ENCODE assay signal across 1 cellular context in genomic region chr12:57178213-57178612, GRCh38.
TF ChIP-seq lines count a peak whose summit lies in the region.

No MANE protein-coding gene starts in this region.

TF ChIP-seq in WTC11, 78 proteins besides CTCF, POLR2A, EP300 and RAD21 (continued from another document):
- TF ChIP-seq AFF4 (CRISPR knock-in tag; IDR thresholded peaks at IDR 0.05; ENCODE audit: borderline replicate concordance), result no peak
- no peak for TF ChIP-seq HMGA2 (CRISPR knock-in tag; IDR thresholded peaks at IDR 0.05)
- TF ChIP-seq NFYB (CRISPR knock-in tag; conservative IDR thresholded peaks at IDR 0.05; ENCODE audit: low read depth), result no peak
- no peak for TF ChIP-seq RELA (CRISPR knock-in tag; IDR thresholded peaks at IDR 0.05; ENCODE audit: borderline replicate concordance)
- TF ChIP-seq E2F5 (CRISPR knock-in tag; IDR thresholded peaks at IDR 0.05), result no peak
- TF ChIP-seq USF1 (CRISPR knock-in tag; IDR thresholded peaks at IDR 0.05), result no peak
- TF ChIP-seq JUN (CRISPR knock-in tag; IDR thresholded peaks at IDR 0.05), result no peak
- TF ChIP-seq ZBTB43 (CRISPR knock-in tag; IDR thresholded peaks at IDR 0.05), result no peak
- TF ChIP-seq ZNF671 (CRISPR knock-in tag; IDR thresholded peaks at IDR 0.05), result no peak
- no peak for TF ChIP-seq PRRX2 (CRISPR knock-in tag; IDR thresholded peaks at IDR 0.05)
- TF ChIP-seq, protein P1, sequence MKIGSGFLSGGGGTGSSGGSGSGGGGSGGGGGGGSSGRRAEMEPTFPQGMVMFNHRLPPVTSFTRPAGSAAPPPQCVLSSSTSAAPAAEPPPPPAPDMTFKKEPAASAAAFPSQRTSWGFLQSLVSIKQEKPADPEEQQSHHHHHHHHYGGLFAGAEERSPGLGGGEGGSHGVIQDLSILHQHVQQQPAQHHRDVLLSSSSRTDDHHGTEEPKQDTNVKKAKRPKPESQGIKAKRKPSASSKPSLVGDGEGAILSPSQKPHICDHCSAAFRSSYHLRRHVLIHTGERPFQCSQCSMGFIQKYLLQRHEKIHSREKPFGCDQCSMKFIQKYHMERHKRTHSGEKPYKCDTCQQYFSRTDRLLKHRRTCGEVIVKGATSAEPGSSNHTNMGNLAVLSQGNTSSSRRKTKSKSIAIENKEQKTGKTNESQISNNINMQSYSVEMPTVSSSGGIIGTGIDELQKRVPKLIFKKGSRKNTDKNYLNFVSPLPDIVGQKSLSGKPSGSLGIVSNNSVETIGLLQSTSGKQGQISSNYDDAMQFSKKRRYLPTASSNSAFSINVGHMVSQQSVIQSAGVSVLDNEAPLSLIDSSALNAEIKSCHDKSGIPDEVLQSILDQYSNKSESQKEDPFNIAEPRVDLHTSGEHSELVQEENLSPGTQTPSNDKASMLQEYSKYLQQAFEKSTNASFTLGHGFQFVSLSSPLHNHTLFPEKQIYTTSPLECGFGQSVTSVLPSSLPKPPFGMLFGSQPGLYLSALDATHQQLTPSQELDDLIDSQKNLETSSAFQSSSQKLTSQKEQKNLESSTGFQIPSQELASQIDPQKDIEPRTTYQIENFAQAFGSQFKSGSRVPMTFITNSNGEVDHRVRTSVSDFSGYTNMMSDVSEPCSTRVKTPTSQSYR (CRISPR knock-in tag; IDR thresholded peaks at IDR 0.05), result no peak
- no peak for TF ChIP-seq NR2C2 (CRISPR knock-in tag; IDR thresholded peaks at IDR 0.05)
- TF ChIP-seq CDX4 (CRISPR knock-in tag; IDR thresholded peaks at IDR 0.05; ENCODE audit: borderline replicate concordance), result no peak
- no peak for TF ChIP-seq FOXP4 (CRISPR knock-in tag; IDR thresholded peaks at IDR 0.05)
- no peak for TF ChIP-seq TEAD1 (CRISPR knock-in tag; IDR thresholded peaks at IDR 0.05)
- TF ChIP-seq ATF2 (CRISPR knock-in tag; IDR thresholded peaks at IDR 0.05; ENCODE audit: borderline replicate concordance, low read depth), result no peak
- no peak for TF ChIP-seq ZBTB21 (CRISPR knock-in tag; IDR thresholded peaks at IDR 0.05; ENCODE audit: borderline replicate concordance)
